19 cellular contexts compared by ENCODE assay signal in genomic region chr2:70261501-70261900, GRCh38. TPM values are rescaled to one million over a fixed set of nuclear protein-coding genes. Genes with fewer than 3 reads are reported as not detected.
A peak's percentile ranks its signal among the peaks of the same experiment; 100 is the strongest.
DNase-seq lines count a peak whose midpoint lies in the region; ATAC-seq and TF ChIP-seq lines count a peak whose summit lies in the region.
"Had no signal": no experiment of that assay in that cellular context is flagged by ENCODE, and none has a peak within 500 bp of the region (broad histone marks: within the 10 kb centered on the region; RNA-seq: fewer than 3 reads in every experiment).

No MANE protein-coding gene starts in this region.

- H3K36me3 ChIP-seq in BLaER1 treated with 17β-estradiol and CSF1 and Interleukin-3, amounts not matched to agents 10 nM and 100 nM: peaks cover 38 to 61% (median 49%) of the 10 kb centered on the region in 11 experiments
- H3K36me3 ChIP-seq in IMR-90 (ENCODE audit: control insufficient read depth, insufficient read depth, low read length): peaks cover 10% of the 10 kb centered on the region

- no peak overlapping the region for H3K56ac ChIP-seq in IMR-90 (ENCODE audit: extremely low read depth, insufficient read depth, low read length)

- no peaks in the 10 kb centered on the region for H3K9me1 ChIP-seq in IMR-90 (ENCODE audit: insufficient read depth, low read length)

- H3K18ac ChIP-seq in IMR-90 (ENCODE audit: low read depth, low read length): peak overlapping the region; percentile 45; the same call in 1 of the 2 replicates

- no peak overlapping the region for H3K27ac ChIP-seq in BLaER1 treated with 17β-estradiol and CSF1 and Interleukin-3, amounts not matched to agents 10 nM and 100 nM
- peak overlapping the region; percentile 64; the same call in 1 of the 2 replicates for H3K27ac ChIP-seq in IMR-90 (ENCODE audit: insufficient read depth, low read length)
- H3K27ac ChIP-seq: Peyer's patch, testis had no signal

- H2BK5ac ChIP-seq in IMR-90 (ENCODE audit: low read depth, low read length, poor library complexity, severe bottlenecking): peak overlapping the region; percentile 5

- dilution Hi-C loops in IMR-90 (cut with HindIII; ENCODE audit: low sequenced_read_pairs, unreplicated experiment): no loop called here

- ATAC-seq in IMR-90 (ENCODE audit: low read depth): no peak
- no peak for ATAC-seq in HG03045 (IDR thresholded peaks at IDR 0.05; ENCODE audit: unreplicated experiment)
- no peak for ATAC-seq in GM19463 (IDR thresholded peaks at IDR 0.05; ENCODE audit: unreplicated experiment)
- ATAC-seq: activated CD8-positive, alpha-beta memory T cell treated with anti-CD3 and anti-CD28 coated beads, Interleukin-2, amount 10 ng/mL, durations not matched to agents 7 days and 5 days had no signal

- H3K9ac ChIP-seq in BLaER1 treated with 17β-estradiol and CSF1 and Interleukin-3, amounts not matched to agents 10 nM and 100 nM: peak overlapping the region in 3 of 11 experiments; percentile 4 to 42 (median 34); a peak in 3 of 22 replicates
- no peak overlapping the region for H3K9ac ChIP-seq in IMR-90 (ENCODE audit: low read depth, low read length)

- TF ChIP-seq CTCF in IMR-90 (conservative IDR thresholded peaks at IDR 0.05; ENCODE audit: low read depth, low read length) (no peak), nephron (IDR thresholded peaks at IDR 0.05; ENCODE audit: unreplicated experiment in 3 of 3) (no peak)

- peaks cover 0 to 9% (median 0%) of the 10 kb centered on the region in 11 experiments; a peak in 3 of 22 replicates for H4K20me1 ChIP-seq in BLaER1 treated with 17β-estradiol and CSF1 and Interleukin-3, amounts not matched to agents 10 nM and 100 nM
- H4K20me1 ChIP-seq in IMR-90 (ENCODE audit: insufficient read depth, low read length): 0 out of 2 replicates have a peak, but pooled peaks cover 4% of the 10 kb centered on the region

- intact Hi-C loops in IMR-90 (cut with micrococcal nuclease): no loop called here

- peaks cover 37 to 44% (median 41%) of the 10 kb centered on the region in 10 experiments for H3K4me1 ChIP-seq in BLaER1 treated with 17β-estradiol and CSF1 and Interleukin-3, amounts not matched to agents 10 nM and 100 nM
- H3K4me1 ChIP-seq in IMR-90 (ENCODE audit: control insufficient read depth, insufficient read depth, low read length): peaks cover 16% of the 10 kb centered on the region

- in situ Hi-C loops in IMR-90 (cut with MboI; ENCODE audit: low sequenced_read_pairs): no loop called here

- H2AK9ac ChIP-seq in IMR-90 (replicated peaks; ENCODE audit: low read depth, low read length, poor library complexity): no peak overlapping the region

- CTCF ChIA-PET in IMR-90 (lab: Yijun Ruan, JAX): interaction anchor here (0.6 kb wide), 1 partner anchor 30 kb away, joined by 3 read pairs; no protein-coding TSS in a partner anchor

- H3K9me3 Mint-ChIP-seq in nephron: peaks cover 5% of the 10 kb centered on the region

- H4K91ac ChIP-seq in IMR-90 (ENCODE audit: insufficient read depth, low read depth, low read length): no peak overlapping the region

- H3K27me3 ChIP-seq in BLaER1 treated with 17β-estradiol and CSF1 and Interleukin-3, amounts not matched to agents 10 nM and 100 nM: no peaks in the 10 kb centered on the region
- H3K27me3 ChIP-seq in IMR-90 (ENCODE audit: control insufficient read depth, insufficient read depth, low read length): no peaks in the 10 kb centered on the region
- H3K27me3 ChIP-seq: Peyer's patch, testis had no signal

- no peak overlapping the region for H2BK20ac ChIP-seq in IMR-90 (ENCODE audit: low read depth, low read length)

- H4K8ac ChIP-seq in IMR-90 (ENCODE audit: low read depth in 2 of 2, low read length in 2 of 2): no peak overlapping the region

- H3K9me3 ChIP-seq in BLaER1 treated with 17β-estradiol and CSF1 and Interleukin-3, amounts not matched to agents 10 nM and 100 nM (replicated peaks in 1 of 11): peaks cover 0 to 8% (median 7%) of the 10 kb centered on the region in 11 experiments; a peak in 9 of 22 replicates
- H3K9me3 ChIP-seq in IMR-90 (ENCODE audit: control insufficient read depth, insufficient read depth, low read length): no peaks in the 10 kb centered on the region
- H3K9me3 ChIP-seq: Peyer's patch, testis had no signal

- H3K4ac ChIP-seq in IMR-90 (ENCODE audit: low read depth, low read length): no peak overlapping the region

- H4K5ac ChIP-seq in IMR-90 (ENCODE audit: low read depth, low read length): no peak overlapping the region

- H2BK15ac ChIP-seq in IMR-90 (ENCODE audit: low read depth, low read length): no peak overlapping the region

- BruUV-seq in IMR-90 (replicated peaks; lab: Mats Ljungman, UMichigan): no TSS peak

- POLR2A ChIA-PET in IMR-90 (lab: Charles Lee; ENCODE audit: unreplicated experiment): no interaction called here

- H3K4me2 ChIP-seq in BLaER1 treated with 17β-estradiol and CSF1 and Interleukin-3, amounts not matched to agents 10 nM and 100 nM: peak overlapping the region in 8 of 11 experiments; percentile 9 to 95 (median 55); a peak in 9 of 22 replicates
- H3K4me2 ChIP-seq in IMR-90 (ENCODE audit: low read depth, low read length): peak overlapping the region; percentile 92

- peak overlapping the region; percentile 60 to 82 (median 65) for H3K27ac Mint-ChIP-seq in nephron
- H3K27ac Mint-ChIP-seq: activated CD8-positive, alpha-beta memory T cell treated with anti-CD3 and anti-CD28 coated beads, Interleukin-2, amount 10 ng/mL, durations not matched to agents 7 days and 5 days; CD14-positive monocyte had no signal

- H3K23ac ChIP-seq in IMR-90 (ENCODE audit: low read depth, low read length): no peak overlapping the region

- H2AK5ac ChIP-seq in IMR-90 (ENCODE audit: low read depth, low read length): no peak overlapping the region

- H3K4me3 Mint-ChIP-seq in nephron: peak overlapping the region in 2 of 3 experiments; percentile 54 to 98
- H3K4me3 Mint-ChIP-seq: activated CD8-positive, alpha-beta memory T cell treated with anti-CD3 and anti-CD28 coated beads, Interleukin-2, amount 10 ng/mL, durations not matched to agents 7 days and 5 days; CD14-positive monocyte had no signal

- peaks cover 57% of the 10 kb centered on the region for H3K36me3 Mint-ChIP-seq in nephron (ENCODE audit: low read depth)

- no peak for TF ChIP-seq RAD21 in IMR-90 (IDR thresholded peaks at IDR 0.05; ENCODE audit: low read length)

- peaks cover 15 to 23% of the 10 kb centered on the region in 2 experiments for H3K79me1 ChIP-seq in IMR-90 (ENCODE audit: low read depth in 1 of 2, low read length in 2 of 2)

- peaks cover 35% of the 10 kb centered on the region for H3K4me1 Mint-ChIP-seq in nephron

- H3K4me3 ChIP-seq in BLaER1 treated with 17β-estradiol and CSF1 and Interleukin-3, amounts not matched to agents 10 nM and 100 nM: no peak overlapping the region
- H3K4me3 ChIP-seq in IMR-90 (ENCODE audit: insufficient read depth, low read depth, low read length): no peak overlapping the region; the same call in 1 of the 2 replicates
- H3K4me3 ChIP-seq: Peyer's patch, testis had no signal

- WGBS in IMR-90 (ENCODE audit: extremely low coverage in 2 of 2, insufficient read length in 1 of 2), 2 experiments: no CpG with 5 or more reads among the region's 1 CpG

- no peak overlapping the region for H2BK120ac ChIP-seq in IMR-90 (ENCODE audit: low read depth, low read length)

- DNase-seq in IMR-90 (peak; percentile 17), astrocyte of the hippocampus (ENCODE audit: low read depth, low spot score) (peak; percentile 9), SHP77 (lab: John Stamatoyannopoulos, UW) (no peak)
- DNase-seq: activated CD8-positive, alpha-beta memory T cell treated with anti-CD3 and anti-CD28 coated beads, Interleukin-2, amount 10 ng/mL, durations not matched to agents 7 days and 5 days; activated gamma-delta T cell; DMS79; hypothalamus; NCI-H1105 treated with DMSO at 0.1 percent for 48 hours; NCI-H526 treated with DMSO at 0.1 percent for 48 hours; Peyer's patch; small intestine; stimulated activated CD4-positive, alpha-beta T cell treated with anti-CD3 and anti-CD28 coated beads, Interleukin-4, amount 100 ng/mL, for 4 hours; T-helper 1 cell; testis had no signal

- H3K27me3 Mint-ChIP-seq in nephron (ENCODE audit: low read depth): no peaks in the 10 kb centered on the region
- H3K27me3 Mint-ChIP-seq: activated CD8-positive, alpha-beta memory T cell treated with anti-CD3 and anti-CD28 coated beads, Interleukin-2, amount 10 ng/mL, durations not matched to agents 7 days and 5 days had no signal

- TF ChIP-seq POLR2A in IMR-90 (IDR thresholded peaks at IDR 0.05; ENCODE audit: low read depth, low read length): no peak

- no peak overlapping the region for H3K14ac ChIP-seq in IMR-90 (replicated peaks; ENCODE audit: low read depth, low read length)

- no peak overlapping the region for H2AFZ ChIP-seq in IMR-90 (replicated peaks; ENCODE audit: low read length, poor library complexity)

TF ChIP-seq in IMR-90, 13 proteins besides CTCF, POLR2A, EP300 and RAD21:
- TF ChIP-seq MAZ (IDR thresholded peaks at IDR 0.05; ENCODE audit: borderline replicate concordance, low read depth, low read length) (no peak), BHLHE40 (IDR thresholded peaks at IDR 0.05; ENCODE audit: low read depth, low read length) (no peak), MXI1 (IDR thresholded peaks at IDR 0.05; ENCODE audit: borderline replicate concordance, low read depth, low read length) (no peak), CEBPB (IDR thresholded peaks at IDR 0.05; ENCODE audit: low read depth, low read length) (no peak), MAFK (IDR thresholded peaks at IDR 0.05; ENCODE audit: low read depth, low read length) (no peak), NFE2L2 (IDR thresholded peaks at IDR 0.05; ENCODE audit: low read depth, low read length) (no peak)
TF ChIP-seq in IMR-90: peak in this region for 0.

RNA-seq across cellular contexts. Expression of gene PCYOX1, which starts 3.6 kb away (rescaled TPM):
- total RNA-seq in IMR-90 (2012; rRNA removed): 34.4 and 41.4 TPM in 2 replicates
- polyA plus RNA-seq in IMR-90 (2012; rRNA removed): 20.8 and 25.3 TPM in 2 replicates
- 7.2 and 11.2 TPM in 2 replicates for polyA plus RNA-seq in IMR-90 (2012; cell fraction: cytosol; rRNA removed)
- polyA plus RNA-seq in IMR-90 (2012; cell fraction: nucleus; rRNA removed; ENCODE audit: low replicate concordance): 1.1 and 8.2 TPM in 2 replicates

RNA-seq across cellular contexts. Expression of gene TIA1, which starts 13.1 kb away (rescaled TPM):
- 93.3 and 103 TPM in 2 replicates for total RNA-seq in IMR-90 (2012; rRNA removed)
- polyA plus RNA-seq in IMR-90 (2012; rRNA removed): 72.7 and 72.8 TPM in 2 replicates
- polyA plus RNA-seq in IMR-90 (2012; cell fraction: cytosol; rRNA removed): 9.7 and 11.5 TPM in 2 replicates
- polyA plus RNA-seq in IMR-90 (2012; cell fraction: nucleus; rRNA removed; ENCODE audit: low replicate concordance): 67.9 and 381 TPM in 2 replicates

RNA-seq across cellular contexts. Expression of gene SNRPG, which starts 32.0 kb away (rescaled TPM):
- total RNA-seq in IMR-90 (2012; rRNA removed): 63.3 and 291 TPM in 2 replicates
- 141 and 167 TPM in 2 replicates for polyA plus RNA-seq in IMR-90 (2012; rRNA removed)
- polyA plus RNA-seq in IMR-90 (2012; cell fraction: cytosol; rRNA removed): 19.6 and 42.6 TPM in 2 replicates
- polyA plus RNA-seq in IMR-90 (2012; cell fraction: nucleus; rRNA removed; ENCODE audit: low replicate concordance): 4.2 and 27.6 TPM in 2 replicates

RNA-seq across cellular contexts. Expression of gene FAM136A, which starts 40.4 kb away (rescaled TPM):
- total RNA-seq in IMR-90 (2012; rRNA removed): 19.9 and 35.0 TPM in 2 replicates
- 26.8 and 28.1 TPM in 2 replicates for polyA plus RNA-seq in IMR-90 (2012; rRNA removed)
- polyA plus RNA-seq in IMR-90 (2012; cell fraction: cytosol; rRNA removed): 12.0 and 13.6 TPM in 2 replicates
- 18.3 and 35.9 TPM in 2 replicates for polyA plus RNA-seq in IMR-90 (2012; cell fraction: nucleus; rRNA removed; ENCODE audit: low replicate concordance)

Comparison
In these comparisons a context has a peak if more than half of its experiments do, and no peak if none do; other contexts are left out.
1. DNase-seq: peak in IMR-90 (single experiment) and astrocyte of the hippocampus (single experiment); none in SHP77 (0 of 2).